8 cellular contexts compared by ENCODE assay signal in the genomic region with DNA sequence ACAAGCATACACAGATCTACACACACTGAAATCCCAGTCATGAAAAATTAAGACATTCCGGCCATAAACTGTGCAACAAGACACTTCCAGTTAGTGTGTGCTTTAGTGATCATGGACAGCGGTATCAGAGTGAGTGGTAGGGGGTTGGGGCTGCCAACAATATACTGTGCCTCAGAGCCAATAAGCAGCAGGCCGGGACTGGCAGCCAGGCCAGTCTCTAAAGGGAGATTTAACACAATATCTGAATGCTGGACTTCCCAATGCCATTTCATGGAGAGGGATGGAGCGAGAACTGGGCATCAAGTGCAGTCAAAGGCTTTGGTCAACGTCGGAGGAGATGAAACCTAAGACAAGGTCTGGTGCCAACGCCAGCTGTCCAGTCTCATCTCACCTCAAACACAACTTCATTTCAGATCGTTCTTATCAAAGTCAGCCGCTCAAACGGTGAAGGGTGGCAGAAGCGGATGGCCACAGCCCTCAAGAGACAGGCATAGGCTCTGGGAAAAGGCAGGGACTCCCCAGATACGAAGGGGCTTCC. TPM values are rescaled to one million over a fixed set of nuclear protein-coding genes. Genes with fewer than 3 reads are reported as not detected.
A peak's percentile ranks its signal among the peaks of the same experiment; 100 is the strongest.
DNase-seq lines count a peak whose midpoint lies in the region; ATAC-seq and TF ChIP-seq lines count a peak whose summit lies in the region.

No MANE protein-coding gene starts in this region.

- H3K27ac ChIP-seq in KMS-11 (peak overlapping the region; percentile 68; the same call in 1 of the 2 replicates), WERI-Rb-1 (peak overlapping the region; percentile 85), dorsolateral prefrontal cortex (peak overlapping the region; percentile 70 to 99 (median 96)), temporal lobe (ENCODE audit: low read depth, low read length) (peak overlapping the region; percentile 97)

- TF ChIP-seq CTCF in KMS-11 (conservative IDR thresholded peaks at IDR 0.05; ENCODE audit: low read depth, low read length) (no peak), WERI-Rb-1 (IDR thresholded peaks at IDR 0.05; ENCODE audit: low read depth, low read length) (no peak), dorsolateral prefrontal cortex (IDR thresholded peaks at IDR 0.05 in 54 of 56, conservative IDR thresholded peaks at IDR 0.05 in 2 of 56; ENCODE audit: low read depth in 1 of 56, partially characterized antibody in 56 of 56) (no peak)

- H3K4me2 ChIP-seq in KMS-11 = peak overlapping the region; percentile 81

- H3K9ac ChIP-seq in KMS-11 = peak overlapping the region; percentile 66

- H3K79me2 ChIP-seq in KMS-11 (ENCODE audit: insufficient read depth, low read depth) = peaks cover 26% of the 10 kb centered on the region; the same call in 1 of the 2 replicates

- H3K4me1 ChIP-seq in KMS-11 (ENCODE audit: low read depth, poor library complexity, severe bottlenecking) = peaks cover 18% of the 10 kb centered on the region

- H3K36me3 ChIP-seq in KMS-11 (ENCODE audit: insufficient read depth) = no peaks in the 10 kb centered on the region
- no peaks in the 10 kb centered on the region for H3K36me3 ChIP-seq in WERI-Rb-1

- intact Hi-C loops in dorsolateral prefrontal cortex (cut with DNase I) = loop anchor here (10.0 kb wide), 3 partner anchors 66 to 256 kb away; no protein-coding TSS in a partner anchor

- H2AFZ ChIP-seq in KMS-11 (ENCODE audit: low read depth) = peak overlapping the region; percentile 75; the same call in 1 of the 2 replicates

- no peaks in the 10 kb centered on the region for H3K9me3 ChIP-seq in WERI-Rb-1 (ENCODE audit: severe bottlenecking)

- H4K20me1 ChIP-seq in KMS-11 (ENCODE audit: insufficient read depth) = no peaks in the 10 kb centered on the region

- ATAC-seq in GM19467 (IDR thresholded peaks at IDR 0.05; ENCODE audit: unreplicated experiment) = no peak
- no peak for ATAC-seq in HG03460 (IDR thresholded peaks at IDR 0.05; ENCODE audit: unreplicated experiment)

- no peaks in the 10 kb centered on the region for H3K27me3 ChIP-seq in KMS-11 (ENCODE audit: insufficient read depth, low read depth)
- no peaks in the 10 kb centered on the region for H3K27me3 ChIP-seq in WERI-Rb-1 (ENCODE audit: insufficient read depth, low read depth, severe bottlenecking)
- H3K27me3 ChIP-seq in dorsolateral prefrontal cortex = no peaks in the 10 kb centered on the region

- peak; percentile 60 for DNase-seq in EH (ENCODE audit: low read depth)
- peak; percentile 45 for DNase-seq in WERI-Rb-1
- DNase-seq in dorsolateral prefrontal cortex = peak in 6 of 10 donors; percentile 23 to 50 (median 38)
- DNase-seq in medulla oblongata (ENCODE audit: extremely low spot score) = peak; percentile 64

- H3K4me3 ChIP-seq in KMS-11 (IDR thresholded peaks at IDR 0.05; ENCODE audit: insufficient read depth, low read depth, low read length) = no peak overlapping the region
- peak overlapping the region; percentile 59 for H3K4me3 ChIP-seq in WERI-Rb-1 (ENCODE audit: low read depth, low read length)
- H3K4me3 ChIP-seq in dorsolateral prefrontal cortex = peak overlapping the region; percentile 65 to 98 (median 90)

RNA-seq across cellular contexts. Expression of a gene that starts 1.0 kb away (rescaled TPM):
- total RNA-seq in dorsolateral prefrontal cortex (100 to 1,000 TPM in 84 of 120 experiments, 10 to 100 TPM in 36; 74.4 to 158 (median 108) TPM), temporal lobe (77.4 TPM)

RNA-seq across cellular contexts. Expression of a gene that starts 31.3 kb away (rescaled TPM):
- total RNA-seq in dorsolateral prefrontal cortex (under 1 TPM in 2 of 120 experiments, not detected in 118; 0.64 to 0.85 TPM), temporal lobe (not detected)
